Comparison of ENCODE assay signal across 17 cellular contexts in genomic region chr10:29918623-29919400, GRCh38.
"Had no signal": no experiment of that assay in that cellular context is flagged by ENCODE, and none has a peak within 500 bp of the region (broad histone marks: within the 10 kb centered on the region; RNA-seq: fewer than 3 reads in every experiment).

No MANE protein-coding gene starts in this region.

- H3K27me3 ChIP-seq: heart left ventricle, ovary, transverse colon had no signal

- H3K9me3 ChIP-seq: heart left ventricle, mucosa of descending colon, ovary, thoracic aorta, transverse colon had no signal

- H3K27ac Mint-ChIP-seq: naive thymus-derived CD8-positive, alpha-beta T cell; progenitor cell of endocrine pancreas had no signal

- H3K27ac ChIP-seq: dorsolateral prefrontal cortex, heart left ventricle, ovary, transverse colon had no signal

- H3K36me3 ChIP-seq: heart left ventricle, ovary, thoracic aorta, transverse colon had no signal

- H3K4me1 ChIP-seq: transverse colon had no signal

- ATAC-seq: heart left ventricle; mucosa of descending colon; naive thymus-derived CD8-positive, alpha-beta T cell; right cardiac atrium had no signal

- H3K4me3 ChIP-seq: dorsolateral prefrontal cortex, heart left ventricle, mucosa of descending colon, ovary, thoracic aorta, transverse colon had no signal

- DNase-seq: cortex of kidney; dorsolateral prefrontal cortex; effector CD8-positive, alpha-beta T cell; heart left ventricle; hypothalamus; kidney glomerular epithelial cell; mucosa of descending colon; naive thymus-derived CD8-positive, alpha-beta T cell; ovary; right cardiac atrium; small intestine; stimulated activated CD4-positive, alpha-beta T cell treated with anti-CD3 and anti-CD28 coated beads, Interleukin-12 subunit alpha, Interleukin-12 subunit beta, amount 100 ng/mL, for 4 hours; stimulated activated naive CD4-positive, alpha-beta T cell treated with Interleukin-2 at 50 U/mL for 16 hours; substantia nigra; transverse colon had no signal

- H3K36me3 Mint-ChIP-seq: naive thymus-derived CD8-positive, alpha-beta T cell had no signal

- H3K4me3 Mint-ChIP-seq: naive thymus-derived CD8-positive, alpha-beta T cell had no signal
